Comparison of ENCODE assay signal across 16 cellular contexts in the genomic region with DNA sequence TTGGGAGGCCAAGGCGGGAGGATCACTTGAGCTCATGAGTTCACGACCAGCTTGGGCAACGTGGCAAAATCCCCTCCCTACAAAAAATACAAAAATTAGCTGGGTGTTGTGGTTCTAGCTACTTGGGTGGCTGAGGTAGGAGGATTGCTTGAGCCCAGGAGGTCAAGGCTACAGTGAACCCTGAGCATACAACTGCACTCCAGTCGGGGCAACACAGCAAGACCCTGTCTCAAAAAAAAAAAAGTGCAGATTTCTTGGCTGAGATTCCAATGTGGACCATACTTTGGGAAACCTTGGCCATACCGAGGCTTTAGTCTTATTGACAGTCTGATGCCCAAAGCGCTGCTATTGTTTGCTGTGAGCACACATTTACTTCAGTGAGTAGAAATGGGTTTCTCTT.
DNase-seq lines count a peak whose midpoint lies in the region; ATAC-seq and TF ChIP-seq lines count a peak whose summit lies in the region.
"Had no signal": no experiment of that assay in that cellular context is flagged by ENCODE, and none has a peak within 500 bp of the region (broad histone marks: within the 10 kb centered on the region; RNA-seq: fewer than 3 reads in every experiment).

No MANE protein-coding gene starts in this region.

- no peak overlapping the region for H3K27ac Mint-ChIP-seq in WTC11
- H3K27ac Mint-ChIP-seq: B cell; CD4-positive, CD25-positive, alpha-beta regulatory T cell; CD8-positive, alpha-beta T cell had no signal

- H3K4me3 Mint-ChIP-seq in WTC11 = no peak overlapping the region
- H3K4me3 Mint-ChIP-seq: B cell; CD4-positive, CD25-positive, alpha-beta regulatory T cell; CD8-positive, alpha-beta T cell; H9 had no signal

- CTCF ChIA-PET in WTC11 (lab: Charles Lee) = interaction anchor here (1.1 to 2.7 kb wide), 7 partner anchors 21 to 209 kb away, joined by 3 to 15 read pairs (median 5); no protein-coding TSS in a partner anchor

- H3F3A ChIP-seq in neural cell (ENCODE audit: insufficient read depth, low read length, poor library complexity, severe bottlenecking) = no peaks in the 10 kb centered on the region

- POLR2A ChIA-PET in WTC11 (lab: Charles Lee) = no interaction called here

- H3K9me3 ChIP-seq in neural cell (ENCODE audit: low read length) (no peaks in the 10 kb centered on the region), stomach smooth muscle (ENCODE audit: control insufficient read depth in 2 of 2, low read length in 2 of 2) (no peaks in the 10 kb centered on the region)
- H3K9me3 ChIP-seq: BLaER1, Caco-2 had no signal

- H3K79me2 ChIP-seq in neural cell (replicated peaks; ENCODE audit: insufficient read depth, low read length) = no peaks in the 10 kb centered on the region

- no peak for TF ChIP-seq EP300 in neural cell (conservative IDR thresholded peaks at IDR 0.05; ENCODE audit: poor library complexity, severe bottlenecking)

- DNase-seq in WTC11 (ENCODE audit: low spot score) (no peak), Ammon's horn (ENCODE audit: low spot score) (no peak), putamen (ENCODE audit: low spot score) (no peak), NCI-H345 treated with DMSO at 0.1 percent for 48 hours (lab: John Stamatoyannopoulos, UW; ENCODE audit: unreplicated experiment) (no peak)
- DNase-seq: CD4-positive, CD25-positive, alpha-beta regulatory T cell; CD8-positive, alpha-beta T cell; DMS153; DND-41; H9 had no signal

- no peaks in the 10 kb centered on the region for H4K20me1 ChIP-seq in neural cell (ENCODE audit: insufficient read depth)
- H4K20me1 ChIP-seq: BLaER1 had no signal

- ATAC-seq in WTC11 = no peak
- ATAC-seq: CD8-positive, alpha-beta T cell; HCT116 had no signal

- H3K36me3 Mint-ChIP-seq in WTC11 = no peaks in the 10 kb centered on the region
- H3K36me3 Mint-ChIP-seq: CD4-positive, CD25-positive, alpha-beta regulatory T cell; CD8-positive, alpha-beta T cell had no signal

- no peak overlapping the region for H3K4me3 ChIP-seq in neural cell (ENCODE audit: low read length)
- H3K4me3 ChIP-seq in stomach smooth muscle (ENCODE audit: low read length in 2 of 2) = no peak overlapping the region
- H3K4me3 ChIP-seq: BLaER1 had no signal

- H3K36me3 ChIP-seq in neural cell (ENCODE audit: insufficient read depth, low read length) = no peaks in the 10 kb centered on the region
- no peaks in the 10 kb centered on the region for H3K36me3 ChIP-seq in stomach smooth muscle (ENCODE audit: control insufficient read depth in 2 of 2, insufficient read depth in 2 of 2, low read length in 2 of 2)
- H3K36me3 ChIP-seq: BLaER1 had no signal

- no peak for TF ChIP-seq CTCF in WTC11 (IDR thresholded peaks at IDR 0.05)
- TF ChIP-seq CTCF in neural cell (IDR thresholded peaks at IDR 0.05; ENCODE audit: poor library complexity, severe bottlenecking) = no peak

- H3K9ac ChIP-seq in neural cell (ENCODE audit: low read length) (peak overlapping the region; percentile 48), stomach smooth muscle (ENCODE audit: low read length in 2 of 2) (no peak overlapping the region)
- H3K9ac ChIP-seq: BLaER1 had no signal

- H2AFZ ChIP-seq in neural cell (ENCODE audit: low read depth, low read length) = peak overlapping the region; percentile 15

- TF ChIP-seq RAD21 in neural cell (conservative IDR thresholded peaks at IDR 0.05) = no peak

- H3K9me3 Mint-ChIP-seq in WTC11 = 0 out of 2 replicates have a peak, but pooled peaks cover 1% of the 10 kb centered on the region
- H3K9me3 Mint-ChIP-seq: CD8-positive, alpha-beta T cell; H9 had no signal

- H3K27me3 ChIP-seq in neural cell (ENCODE audit: insufficient read depth, low read depth, low read length) (no peaks in the 10 kb centered on the region), stomach smooth muscle (ENCODE audit: control insufficient read depth in 1 of 2, insufficient read depth in 2 of 2, low read length in 2 of 2) (no peaks in the 10 kb centered on the region)
- H3K27me3 ChIP-seq: BLaER1 had no signal

- H3K27ac ChIP-seq in neural cell (ENCODE audit: low read length) = peak overlapping the region; percentile 82
- H3K27ac ChIP-seq in stomach smooth muscle (ENCODE audit: low read length) = peak overlapping the region; percentile 64
- H3K27ac ChIP-seq: BLaER1, C4-2B had no signal

- peaks cover 14% of the 10 kb centered on the region for H3K4me1 ChIP-seq in stomach smooth muscle (ENCODE audit: control insufficient read depth, insufficient read depth, low read length)
- H3K4me1 ChIP-seq: BLaER1, Caco-2 had no signal

- no peak overlapping the region for H3K4me2 ChIP-seq in neural cell (ENCODE audit: low read length)
- H3K4me2 ChIP-seq: BLaER1 had no signal

- H3K27me3 Mint-ChIP-seq in WTC11 (ENCODE audit: low read depth) = no peaks in the 10 kb centered on the region

- H3K9me2 ChIP-seq in neural cell (ENCODE audit: insufficient read depth, low read length) = no peaks in the 10 kb centered on the region

- H3K4me1 Mint-ChIP-seq in WTC11 = peaks cover 24% of the 10 kb centered on the region
- H3K4me1 Mint-ChIP-seq: B cell; CD4-positive, CD25-positive, alpha-beta regulatory T cell had no signal

TF ChIP-seq in WTC11, 78 proteins besides CTCF, POLR2A, EP300 and RAD21:
- peak; percentile 83 for TF ChIP-seq ZNF121 (CRISPR knock-in tag; IDR thresholded peaks at IDR 0.05)
- TF ChIP-seq PREB (CRISPR knock-in tag; IDR thresholded peaks at IDR 0.05; ENCODE audit: borderline replicate concordance) = no peak

TF ChIP-seq in neural cell, 6 proteins besides CTCF, POLR2A, EP300 and RAD21:
- TF ChIP-seq POLR2AphosphoS5 (IDR thresholded peaks at IDR 0.05) (no peak), SMC3 (conservative IDR thresholded peaks at IDR 0.05; ENCODE audit: poor library complexity) (no peak), TAF1 (IDR thresholded peaks at IDR 0.05; ENCODE audit: low read depth) (no peak), EZH2 (IDR thresholded peaks at IDR 0.05; ENCODE audit: borderline replicate concordance, insufficient read depth, low read length, poor library complexity, severe bottlenecking) (no peak), MXI1 (conservative IDR thresholded peaks at IDR 0.05; ENCODE audit: poor library complexity, severe bottlenecking) (no peak)
- TF ChIP-seq, protein P1, sequence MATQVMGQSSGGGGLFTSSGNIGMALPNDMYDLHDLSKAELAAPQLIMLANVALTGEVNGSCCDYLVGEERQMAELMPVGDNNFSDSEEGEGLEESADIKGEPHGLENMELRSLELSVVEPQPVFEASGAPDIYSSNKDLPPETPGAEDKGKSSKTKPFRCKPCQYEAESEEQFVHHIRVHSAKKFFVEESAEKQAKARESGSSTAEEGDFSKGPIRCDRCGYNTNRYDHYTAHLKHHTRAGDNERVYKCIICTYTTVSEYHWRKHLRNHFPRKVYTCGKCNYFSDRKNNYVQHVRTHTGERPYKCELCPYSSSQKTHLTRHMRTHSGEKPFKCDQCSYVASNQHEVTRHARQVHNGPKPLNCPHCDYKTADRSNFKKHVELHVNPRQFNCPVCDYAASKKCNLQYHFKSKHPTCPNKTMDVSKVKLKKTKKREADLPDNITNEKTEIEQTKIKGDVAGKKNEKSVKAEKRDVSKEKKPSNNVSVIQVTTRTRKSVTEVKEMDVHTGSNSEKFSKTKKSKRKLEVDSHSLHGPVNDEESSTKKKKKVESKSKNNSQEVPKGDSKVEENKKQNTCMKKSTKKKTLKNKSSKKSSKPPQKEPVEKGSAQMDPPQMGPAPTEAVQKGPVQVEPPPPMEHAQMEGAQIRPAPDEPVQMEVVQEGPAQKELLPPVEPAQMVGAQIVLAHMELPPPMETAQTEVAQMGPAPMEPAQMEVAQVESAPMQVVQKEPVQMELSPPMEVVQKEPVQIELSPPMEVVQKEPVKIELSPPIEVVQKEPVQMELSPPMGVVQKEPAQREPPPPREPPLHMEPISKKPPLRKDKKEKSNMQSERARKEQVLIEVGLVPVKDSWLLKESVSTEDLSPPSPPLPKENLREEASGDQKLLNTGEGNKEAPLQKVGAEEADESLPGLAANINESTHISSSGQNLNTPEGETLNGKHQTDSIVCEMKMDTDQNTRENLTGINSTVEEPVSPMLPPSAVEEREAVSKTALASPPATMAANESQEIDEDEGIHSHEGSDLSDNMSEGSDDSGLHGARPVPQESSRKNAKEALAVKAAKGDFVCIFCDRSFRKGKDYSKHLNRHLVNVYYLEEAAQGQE (IDR thresholded peaks at IDR 0.05; ENCODE audit: borderline replicate concordance) = no peak
